Comparison of ENCODE assay signal across 12 cellular contexts in the genomic region with DNA sequence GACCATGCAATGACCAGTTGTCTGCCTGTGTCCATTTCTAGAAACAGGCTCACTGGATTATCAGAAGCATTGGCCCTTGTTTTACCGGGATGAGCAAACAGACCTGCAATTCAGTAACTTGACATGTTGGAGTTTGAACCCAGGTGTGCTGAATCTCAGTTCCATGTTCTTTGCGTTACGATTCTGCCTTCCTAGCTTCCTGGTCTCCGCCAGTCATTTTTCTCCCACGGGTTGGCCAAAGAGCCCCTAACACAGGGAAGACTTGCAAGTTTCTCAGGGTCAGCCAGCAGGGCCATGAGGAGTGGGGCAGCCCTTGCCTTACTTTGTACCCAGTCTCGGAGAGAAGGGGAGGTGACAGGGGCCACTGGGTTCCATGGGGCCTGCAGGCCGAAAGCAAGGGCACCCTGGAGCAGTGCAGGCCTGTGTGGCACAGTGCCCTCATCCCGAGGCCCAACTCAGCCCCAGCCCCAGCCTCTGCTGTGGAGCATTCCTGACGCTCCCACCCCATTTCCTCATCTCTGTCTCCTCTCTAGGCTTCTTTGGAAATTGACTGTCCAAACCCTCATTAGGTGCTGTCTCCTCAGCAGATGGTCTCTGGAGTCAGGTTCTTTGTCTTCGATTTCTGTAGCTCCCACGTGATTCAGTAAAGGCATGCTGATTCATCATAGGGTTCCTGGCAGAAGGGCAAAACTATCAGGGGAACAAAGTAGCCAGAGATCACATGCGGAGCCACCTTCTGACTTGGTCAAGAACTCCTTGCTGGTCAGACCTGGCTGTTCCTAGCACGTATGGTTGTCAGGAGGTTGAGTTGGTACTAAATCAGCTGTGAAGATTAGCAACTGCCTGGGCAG. TPM values are rescaled to one million over a fixed set of nuclear protein-coding genes. Genes with fewer than 3 reads are reported as not detected.
A peak's percentile ranks its signal among the peaks of the same experiment; 100 is the strongest.
DNase-seq lines count a peak whose midpoint lies in the region; TF ChIP-seq lines count a peak whose summit lies in the region.
"Had no signal": no experiment of that assay in that cellular context is flagged by ENCODE, and none has a peak within 500 bp of the region (broad histone marks: within the 10 kb centered on the region; RNA-seq: fewer than 3 reads in every experiment).

No MANE protein-coding gene starts in this region.

- intact Hi-C loops in ascending aorta (cut with DNase I), result no loop called here
- intact Hi-C loops in left ventricle myocardium inferior (cut with micrococcal nuclease), result no loop called here

- H3K4me3 ChIP-seq in HUES6 (ENCODE audit: low read depth, low read length) (no peak overlapping the region), ascending aorta (no peak overlapping the region), left ventricle myocardium inferior (no peak overlapping the region), skeletal muscle tissue (ENCODE audit: low read length in 3 of 3) (peak overlapping the region in 2 of 3 donors; percentile 1 to 49)

- H3K4me1 ChIP-seq in HUES6 (ENCODE audit: control insufficient read depth, insufficient read depth, low read length) (peaks cover 12% of the 10 kb centered on the region; the same call in 1 of the 2 replicates), ascending aorta (peaks cover 13 to 49% of the 10 kb centered on the region in 2 donors), left ventricle myocardium inferior (peaks cover 100% of the 10 kb centered on the region), skeletal muscle tissue (ENCODE audit: control insufficient read depth in 3 of 3, insufficient read depth in 3 of 3, low read length in 3 of 3) (peaks cover 39 to 56% (median 49%) of the 10 kb centered on the region in 3 donors)

- DNase-seq in ascending aorta (ENCODE audit: low spot score in 2 of 2) (no peak), left ventricle myocardium inferior (no peak), NCI-H1092 (lab: John Stamatoyannopoulos, UW) (no peak), KBM-7 (no peak), amniotic stem cell (lab: John Stamatoyannopoulos, UW) (no peak)
- DNase-seq: activated effector memory CD4-positive, alpha-beta T cell treated with anti-CD3 and anti-CD28 coated beads, Interleukin-2, amount 50 U/mL, for 16 hours; DMS79 treated with DMSO at 0.1 percent for 48 hours; erythroblast; NCI-H1092 treated with DMSO at 0.1 percent for 48 hours; stimulated activated CD4-positive, alpha-beta T cell treated with anti-CD3 and anti-CD28 coated beads, Interleukin-12 subunit alpha, Interleukin-12 subunit beta, amount 100 ng/mL, for 4 hours had no signal

- H3K27me3 ChIP-seq in HUES6 (ENCODE audit: control insufficient read depth, insufficient read depth, low read length) (no peaks in the 10 kb centered on the region), ascending aorta (no peaks in the 10 kb centered on the region), left ventricle myocardium inferior (ENCODE audit: low read depth) (no peaks in the 10 kb centered on the region), skeletal muscle tissue (ENCODE audit: control insufficient read depth in 3 of 3, insufficient read depth in 3 of 3, low read length in 3 of 3) (no peaks in the 10 kb centered on the region)

- H3K36me3 ChIP-seq in HUES6 (ENCODE audit: control insufficient read depth, insufficient read depth, low read length) (no peaks in the 10 kb centered on the region), ascending aorta (no peaks in the 10 kb centered on the region), left ventricle myocardium inferior (no peaks in the 10 kb centered on the region), skeletal muscle tissue (ENCODE audit: control insufficient read depth in 3 of 3, insufficient read depth in 3 of 3, low read length in 3 of 3) (no peaks in the 10 kb centered on the region)

- no peak for TF ChIP-seq CTCF in ascending aorta (IDR thresholded peaks at IDR 0.05)
- no peak for TF ChIP-seq CTCF in left ventricle myocardium inferior (IDR thresholded peaks at IDR 0.05; ENCODE audit: borderline replicate concordance)

- in situ Hi-C loops in KBM-7 (cut with MboI; ENCODE audit: low pct_unique_long_range_greater_than_20kb, low sequenced_read_pairs), result no loop called here

- H3K27ac ChIP-seq in HUES6 (ENCODE audit: low read depth, low read length), result peak overlapping the region; percentile 20; the same call in 1 of the 2 replicates
- H3K27ac ChIP-seq in ascending aorta, result peak overlapping the region; percentile 71 to 72
- H3K27ac ChIP-seq in left ventricle myocardium inferior (replicated peaks), result peak overlapping the region; percentile 86
- H3K27ac ChIP-seq in skeletal muscle tissue (ENCODE audit: low read depth, low read length), result peak overlapping the region; percentile 79

- H3K9ac ChIP-seq in HUES6 (ENCODE audit: low read length) (no peak overlapping the region), skeletal muscle tissue (ENCODE audit: low read depth in 1 of 3, low read length in 3 of 3) (peak overlapping the region in 1 of 3 donors; percentile 1)

- no peaks in the 10 kb centered on the region for H3K9me3 ChIP-seq in HUES6 (ENCODE audit: control insufficient read depth, insufficient read depth, low read depth, low read length)
- H3K9me3 ChIP-seq in ascending aorta, result no peaks in the 10 kb centered on the region
- no peaks in the 10 kb centered on the region for H3K9me3 ChIP-seq in left ventricle myocardium inferior (replicated peaks)
- H3K9me3 ChIP-seq in skeletal muscle tissue (ENCODE audit: control insufficient read depth in 3 of 3, low read length in 3 of 3), result no peaks in the 10 kb centered on the region

RNA-seq across cellular contexts. Expression of gene CDS2, which starts 23.6 kb away (rescaled TPM):
- 41.4 TPM for total RNA-seq in ascending aorta
- total RNA-seq in left ventricle myocardium inferior, result 79.0 TPM
- 27.1 TPM for total RNA-seq in skeletal muscle tissue

RNA-seq across cellular contexts. Expression of gene PCNA, which starts 30.7 kb away (rescaled TPM):
- total RNA-seq in ascending aorta, result 52.5 TPM
- 28.0 TPM for total RNA-seq in left ventricle myocardium inferior
- 35.5 TPM for total RNA-seq in skeletal muscle tissue

RNA-seq across cellular contexts. Expression of gene TMEM230, which starts 37.6 kb away (rescaled TPM):
- 114 TPM for total RNA-seq in ascending aorta
- 83.0 TPM for total RNA-seq in left ventricle myocardium inferior
- 68.9 TPM for total RNA-seq in skeletal muscle tissue

Comparison
In these comparisons a context has a peak if more than half of its experiments do, and no peak if none do; other contexts are left out.
1. H3K27ac ChIP-seq: peak in every context shown above with its lines; median percentile 86 in left ventricle myocardium inferior; 79 in skeletal muscle tissue; 72 in ascending aorta; 20 in HUES6.
2. H3K4me3 ChIP-seq: peak in skeletal muscle tissue (2 of 3); none in HUES6 (single experiment), ascending aorta (0 of 2) and left ventricle myocardium inferior (single experiment).